ENCODE assay signal across 8 cellular contexts in genomic region chr3:70982274-70982673, GRCh38.
DNase-seq lines count a peak whose midpoint lies in the region; ATAC-seq and TF ChIP-seq lines count a peak whose summit lies in the region.

No MANE protein-coding gene starts in this region.

- no peaks in the 10 kb centered on the region for H3K9me3 ChIP-seq in lower lobe of right lung
- H3K9me3 ChIP-seq in tibial artery = no peaks in the 10 kb centered on the region
- no peaks in the 10 kb centered on the region for H3K9me3 ChIP-seq in mucosa of descending colon

- TF ChIP-seq CTCF in brain (conservative IDR thresholded peaks at IDR 0.05) (no peak), lower lobe of right lung (IDR thresholded peaks at IDR 0.05) (no peak), tibial artery (IDR thresholded peaks at IDR 0.05) (no peak), mucosa of descending colon (IDR thresholded peaks at IDR 0.05) (no peak)

- peak overlapping the region; percentile 95 for H3K27ac Mint-ChIP-seq in activated T-cell treated with anti-CD3 and anti-CD28 coated beads, Interleukin-2, amount 50 U/mL, for 24 hours
- peak overlapping the region in 4 of 5 experiments; percentile 39 to 97 (median 84) for H3K27ac Mint-ChIP-seq in brain

- H3K36me3 ChIP-seq in lower lobe of right lung (peaks cover 54% of the 10 kb centered on the region), tibial artery (peaks cover 12 to 27% (median 23%) of the 10 kb centered on the region in 3 donors), mucosa of descending colon (ENCODE audit: low read depth) (peaks cover 7% of the 10 kb centered on the region)

- H3K9me3 Mint-ChIP-seq in activated T-cell treated with anti-CD3 and anti-CD28 coated beads, Interleukin-2, amount 50 U/mL, for 24 hours = no peaks in the 10 kb centered on the region
- peaks cover 0 to 2% (median 0%) of the 10 kb centered on the region in 5 experiments for H3K9me3 Mint-ChIP-seq in brain

- DNase-seq in activated T-cell treated with anti-CD3 and anti-CD28 coated beads, Interleukin-2, amount 50 U/mL, for 24 hours = no peak
- no peak for DNase-seq in activated T-cell treated with anti-CD3 and anti-CD28 coated beads, Interleukin-2, amount 50 U/mL, for 48 hours
- DNase-seq in lower lobe of right lung = no peak
- no peak for DNase-seq in tibial artery
- DNase-seq in NCI-H1694 (lab: John Stamatoyannopoulos, UW) = no peak
- no peak for DNase-seq in mucosa of descending colon

- no peaks in the 10 kb centered on the region for H3K27me3 Mint-ChIP-seq in activated T-cell treated with anti-CD3 and anti-CD28 coated beads, Interleukin-2, amount 50 U/mL, for 24 hours
- H3K27me3 Mint-ChIP-seq in brain = peaks cover 6% of the 10 kb centered on the region

- no peaks in the 10 kb centered on the region for H3K27me3 ChIP-seq in lower lobe of right lung (ENCODE audit: low read depth)
- no peaks in the 10 kb centered on the region for H3K27me3 ChIP-seq in tibial artery

- ATAC-seq in lower lobe of right lung (no peak), mucosa of descending colon (no peak), GM19023 (IDR thresholded peaks at IDR 0.05; ENCODE audit: unreplicated experiment) (no peak)

- H3K4me1 ChIP-seq in lower lobe of right lung = peaks cover 37% of the 10 kb centered on the region
- peaks cover 0 to 75% (median 58%) of the 10 kb centered on the region in 4 donors for H3K4me1 ChIP-seq in tibial artery
- peaks cover 5% of the 10 kb centered on the region for H3K4me1 ChIP-seq in mucosa of descending colon (ENCODE audit: low read depth)

- H3K27ac ChIP-seq in lower lobe of right lung (peak overlapping the region; percentile 78), tibial artery (peak overlapping the region; percentile 78 to 90)

- peaks cover 97% of the 10 kb centered on the region for H3K36me3 Mint-ChIP-seq in activated T-cell treated with anti-CD3 and anti-CD28 coated beads, Interleukin-2, amount 50 U/mL, for 24 hours (ENCODE audit: low read depth)
- H3K36me3 Mint-ChIP-seq in brain = peaks cover 38% of the 10 kb centered on the region

- peaks cover 75% of the 10 kb centered on the region for H3K4me1 Mint-ChIP-seq in activated T-cell treated with anti-CD3 and anti-CD28 coated beads, Interleukin-2, amount 50 U/mL, for 24 hours (ENCODE audit: low read depth)
- peaks cover 74% of the 10 kb centered on the region for H3K4me1 Mint-ChIP-seq in brain

- H3K4me3 Mint-ChIP-seq in activated T-cell treated with anti-CD3 and anti-CD28 coated beads, Interleukin-2, amount 50 U/mL, for 24 hours = no peak overlapping the region
- H3K4me3 Mint-ChIP-seq in brain = peak overlapping the region in 3 of 5 experiments; percentile 1 to 57 (median 12)

- intact Hi-C loops in lower lobe of right lung (cut with DNase I) = no loop called here
- intact Hi-C loops in tibial artery (cut with DNase I; ENCODE audit: low total_unique reads) = no loop called here
- intact Hi-C loops in mucosa of descending colon (cut with DNase I, micrococcal nuclease) = no loop called here

- H3K4me3 ChIP-seq in lower lobe of right lung (no peak overlapping the region), tibial artery (no peak overlapping the region), mucosa of descending colon (no peak overlapping the region)
